9 cellular contexts compared by ENCODE assay signal in the genomic region with DNA sequence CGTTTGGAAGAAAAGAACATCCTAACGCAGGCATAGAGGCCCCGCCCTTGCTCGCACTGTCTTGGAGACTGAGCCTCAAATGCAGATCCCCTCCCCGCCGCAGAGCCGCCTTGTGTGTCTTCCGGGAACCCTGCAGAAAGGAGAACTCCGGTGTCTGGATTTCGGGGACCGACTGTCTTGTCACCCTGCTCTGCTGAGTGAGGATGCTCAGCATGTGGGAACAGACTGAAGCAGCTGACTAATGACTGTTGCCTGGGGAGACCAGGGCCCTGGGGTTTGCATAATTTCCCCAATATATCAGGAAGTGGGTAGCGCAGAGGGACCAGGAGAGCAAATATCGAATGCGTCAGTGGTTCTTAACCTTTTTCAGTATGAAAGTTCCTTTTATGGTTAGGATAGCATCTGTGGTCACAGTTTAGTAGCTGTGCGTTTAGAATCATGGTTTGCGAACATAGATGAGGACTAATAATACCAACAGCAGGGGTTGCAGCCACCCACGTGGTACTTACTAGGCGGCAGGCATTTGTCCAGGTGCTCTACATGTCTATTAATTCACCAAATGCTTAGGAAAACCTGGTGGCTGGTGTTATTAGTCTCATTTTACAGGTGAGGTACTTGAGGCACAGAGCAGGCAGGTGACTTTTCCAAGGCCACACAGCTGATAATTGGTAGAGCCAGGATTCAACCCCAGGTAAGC. TPM values are rescaled to one million over a fixed set of nuclear protein-coding genes. Genes with fewer than 3 reads are reported as not detected.
DNase-seq lines count a peak whose midpoint lies in the region; ATAC-seq and TF ChIP-seq lines count a peak whose summit lies in the region.
"Had no signal": no experiment of that assay in that cellular context is flagged by ENCODE, and none has a peak within 500 bp of the region (broad histone marks: within the 10 kb centered on the region; RNA-seq: fewer than 3 reads in every experiment).

No MANE protein-coding gene starts in this region.

- H3K9ac ChIP-seq in GM23248 = no peak overlapping the region

- peak; percentile 23 to 54 for DNase-seq in activated T-cell treated with anti-CD3 and anti-CD28 coated beads, Interleukin-2, amount 50 U/mL, for 72 hours
- no peak for DNase-seq in HAP-1 (ENCODE audit: low spot score in 2 of 2)
- DNase-seq in endothelial cell (ENCODE audit: low spot score) = no peak
- no peak for DNase-seq in GM23248
- DNase-seq in brain microvascular endothelial cell = no peak

- H3K9me3 Mint-ChIP-seq in activated T-cell treated with anti-CD3 and anti-CD28 coated beads, Interleukin-2, amount 50 U/mL, for 72 hours = peaks cover 11% of the 10 kb centered on the region in 2 donors
- H3K9me3 Mint-ChIP-seq in endothelial cell (ENCODE audit: unreplicated experiment) = peaks cover 10% of the 10 kb centered on the region

- H3K36me3 ChIP-seq in HAP-1 (replicated peaks) (no peaks in the 10 kb centered on the region), GM23248 (ENCODE audit: low read depth) (no peaks in the 10 kb centered on the region), brain microvascular endothelial cell (replicated peaks) (no peaks in the 10 kb centered on the region)

- WGBS in GM23248 (ENCODE audit: low coverage in 1 of 2, low lambda C conversion rate in 2 of 2, missing lambda C conversion rate in 2 of 2), 2 experiments = 95% methylated on average over 18 of the region's 18 CpGs

- H4K20me1 ChIP-seq in GM23248 (ENCODE audit: insufficient read depth) = no peaks in the 10 kb centered on the region

- in situ Hi-C loops in HAP-1 (cut with MboI; ENCODE audit: low sequenced_read_pairs) (no loop called here), GM23248 (cut with MboI) (no loop called here), brain microvascular endothelial cell (cut with HindIII; ENCODE audit: low pct_ligation_motif_present, low sequenced_read_pairs) (no loop called here)

- H3K9me3 ChIP-seq in HAP-1 (peaks cover 4% of the 10 kb centered on the region), GM23248 (ENCODE audit: low read depth) (no peaks in the 10 kb centered on the region)

- no peak overlapping the region for H3K4me3 ChIP-seq in HAP-1
- no peak overlapping the region for H3K4me3 ChIP-seq in GM23248
- H3K4me3 ChIP-seq in brain microvascular endothelial cell (ENCODE audit: low read depth, low read length) = no peak overlapping the region

- H3K4me2 ChIP-seq in GM23248 (ENCODE audit: unreplicated experiment) = no peak overlapping the region

- H2AFZ ChIP-seq in GM23248 = no peak overlapping the region

- H3K36me3 Mint-ChIP-seq in activated T-cell treated with anti-CD3 and anti-CD28 coated beads, Interleukin-2, amount 50 U/mL, for 72 hours (ENCODE audit: insufficient read depth in 2 of 2) = peaks cover 10 to 11% of the 10 kb centered on the region in 2 donors
- H3K36me3 Mint-ChIP-seq in endothelial cell (ENCODE audit: low read depth, unreplicated experiment) = peaks cover 27% of the 10 kb centered on the region

- TF ChIP-seq CTCF in endothelial cell (IDR thresholded peaks at IDR 0.05; ENCODE audit: unreplicated experiment) (no peak), brain microvascular endothelial cell (IDR thresholded peaks at IDR 0.05; ENCODE audit: low read depth, low read length, missing control alignments) (no peak)

- no peaks in the 10 kb centered on the region for H3K4me1 ChIP-seq in HAP-1
- H3K4me1 ChIP-seq in GM23248 (ENCODE audit: insufficient read depth) = no peaks in the 10 kb centered on the region

- peak overlapping the region; percentile 10 for H3K27ac Mint-ChIP-seq in activated T-cell treated with anti-CD3 and anti-CD28 coated beads, Interleukin-2, amount 50 U/mL, for 72 hours
- no peak overlapping the region for H3K27ac Mint-ChIP-seq in endothelial cell (ENCODE audit: unreplicated experiment)
- H3K27ac Mint-ChIP-seq: brain had no signal

- ATAC-seq in GM18499 (IDR thresholded peaks at IDR 0.05; ENCODE audit: insufficient read depth, unreplicated experiment) = peak; percentile 76
- peak; percentile 82 for ATAC-seq in GM21526 (IDR thresholded peaks at IDR 0.05; ENCODE audit: low FRiP score, unreplicated experiment)
- ATAC-seq in HG03575 (IDR thresholded peaks at IDR 0.05; ENCODE audit: extremely low read depth, insufficient number of reproducible peaks, low FRiP score, unreplicated experiment) = peak; percentile 78
- peak; percentile 80 to 89 for ATAC-seq in activated T-cell treated with anti-CD3 and anti-CD28 coated beads, Interleukin-2, amount 50 U/mL, for 72 hours (replicated peaks in 1 of 2)

- H3K27me3 Mint-ChIP-seq in activated T-cell treated with anti-CD3 and anti-CD28 coated beads, Interleukin-2, amount 50 U/mL, for 72 hours (ENCODE audit: low read depth) = no peaks in the 10 kb centered on the region
- peaks cover 8% of the 10 kb centered on the region for H3K27me3 Mint-ChIP-seq in endothelial cell (ENCODE audit: unreplicated experiment)
- H3K27me3 Mint-ChIP-seq: brain had no signal

- no peaks in the 10 kb centered on the region for H3F3A ChIP-seq in GM23248 (ENCODE audit: insufficient read depth)

- H3K9me2 ChIP-seq in GM23248 (ENCODE audit: insufficient read depth) = no peaks in the 10 kb centered on the region

- H3K27me3 ChIP-seq in HAP-1 (ENCODE audit: low read depth) (no peaks in the 10 kb centered on the region), GM23248 (replicated peaks; ENCODE audit: insufficient read depth) (no peaks in the 10 kb centered on the region), brain microvascular endothelial cell (replicated peaks) (no peaks in the 10 kb centered on the region)

- H3K79me2 ChIP-seq in GM23248 (ENCODE audit: insufficient read depth) = peaks cover 36% of the 10 kb centered on the region

- H3K4me1 Mint-ChIP-seq in activated T-cell treated with anti-CD3 and anti-CD28 coated beads, Interleukin-2, amount 50 U/mL, for 72 hours (ENCODE audit: low read depth) = peaks cover 25% of the 10 kb centered on the region
- H3K4me1 Mint-ChIP-seq in endothelial cell (ENCODE audit: unreplicated experiment) = peaks cover 7% of the 10 kb centered on the region

- peak overlapping the region in 1 of 2 donors; percentile 50 for H3K4me3 Mint-ChIP-seq in activated T-cell treated with anti-CD3 and anti-CD28 coated beads, Interleukin-2, amount 50 U/mL, for 72 hours
- H3K4me3 Mint-ChIP-seq in endothelial cell (ENCODE audit: unreplicated experiment) = no peak overlapping the region
- H3K4me3 Mint-ChIP-seq: brain had no signal

- H3K27ac ChIP-seq in GM23248 (no peak overlapping the region), brain microvascular endothelial cell (no peak overlapping the region)

RNA-seq across cellular contexts. Expression of a gene that starts 14.3 kb away (rescaled TPM):
- 1 to 10 TPM; 4.7 to 7.1 TPM for total RNA-seq in activated T-cell treated with anti-CD3 and anti-CD28 coated beads, Interleukin-2, amount 50 U/mL, for 72 hours
- 18.2 TPM for total RNA-seq in endothelial cell (ENCODE audit: unreplicated experiment)
- total RNA-seq in GM23248 (2014; rRNA removed; shearing (Covaris generic)) = 20.0 and 26.0 TPM in 2 replicates
- 30.0 and 30.6 TPM in 2 replicates for polyA plus RNA-seq in GM23248 (2016; fragmentation: Nextera tagmentation; extraction: Ambion mirVana)

Comparison
In these comparisons a context has a peak if more than half of its experiments do, and no peak if none do; other contexts are left out.
1. DNase-seq: peak in activated T-cell treated with anti-CD3 and anti-CD28 coated beads, Interleukin-2, amount 50 U/mL, for 72 hours (2 of 2); none in HAP-1 (0 of 2), endothelial cell (single experiment), GM23248 (single experiment) and brain microvascular endothelial cell (single experiment).
2. Peak in every context shown above with its lines, with median percentiles within 50 percentile points of each other: ATAC-seq.